Comparison of ENCODE assay signal across 21 cellular contexts in the genomic region with DNA sequence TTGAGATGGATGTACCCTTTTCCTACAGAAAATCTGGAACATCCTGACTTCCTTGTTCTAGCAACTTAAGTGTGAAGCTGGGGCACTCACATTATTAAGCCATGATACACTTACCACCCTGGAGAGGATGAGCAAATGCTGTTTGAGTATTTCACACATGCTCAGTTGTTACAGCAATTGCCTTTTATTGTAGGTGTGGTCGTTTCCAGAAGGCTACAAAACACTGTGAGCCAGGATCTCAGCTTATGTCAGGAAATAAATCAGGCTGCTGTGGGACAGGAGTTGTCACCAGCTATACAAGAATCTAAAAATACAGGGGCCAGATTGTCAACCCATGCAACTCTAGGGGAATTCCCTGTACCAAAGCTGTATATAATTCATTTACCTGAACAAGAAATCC.
"Had no signal": no experiment of that assay in that cellular context is flagged by ENCODE, and none has a peak within 500 bp of the region (broad histone marks: within the 10 kb centered on the region; RNA-seq: fewer than 3 reads in every experiment).

No MANE protein-coding gene starts in this region.

- H3K4me3 ChIP-seq: K562 had no signal

- H3K27ac ChIP-seq: HL-60, KMS-11, RWPE1 had no signal

- DNase-seq: Kasumi-1, MM.1S, NCI-H1092 treated with DMSO at 0.1 percent for 48 hours, NCI-H1436 treated with DMSO at 0.1 percent for 48 hours, NCI-H1694 treated with DMSO at 0.1 percent for 48 hours, NCI-H1930, NCI-H2081, NCI-H2107, NCI-H2227 treated with DMSO at 0.1 percent for 48 hours, NCI-H524, NCI-H526 treated with DMSO at 0.1 percent for 48 hours, NCI-H774, PC-3, SHP77, T-helper 1 cell had no signal

- H3K9ac ChIP-seq: KMS-11 had no signal

- ATAC-seq: K562, Panc1, PC-3, SK-N-SH treated with all-trans-retinoic acid at 6 μM for 48 hours had no signal
